8 cellular contexts compared by ENCODE assay signal in genomic region chr11:93197383-93198220, GRCh38. TPM values are rescaled to one million over a fixed set of nuclear protein-coding genes. Genes with fewer than 3 reads are reported as not detected.
DNase-seq lines count a peak whose midpoint lies in the region; ATAC-seq and TF ChIP-seq lines count a peak whose summit lies in the region.

TSS of gene SLC36A4 (minus strand) at chr11:93197991. CDS start at chr11:93197832, 159 bp downstream.

- peak within 1 kb of the TSS; percentile 98 for H3K27ac ChIP-seq in DND-41 (ENCODE audit: low read length)
- peak within 1 kb of the TSS; percentile 70 for H3K27ac ChIP-seq in KOPT-K1 (ENCODE audit: low read depth, low read length, poor library complexity, severe bottlenecking)

- peaks cover 47% of the 10 kb centered on the region for H3K79me2 ChIP-seq in DND-41 (ENCODE audit: insufficient read depth, low read length)

- H3K36me3 ChIP-seq in DND-41 (ENCODE audit: insufficient read depth, low read length), result no peaks in the 10 kb centered on the region; the same call in 1 of the 2 replicates
- H3K36me3 ChIP-seq in KOPT-K1 (ENCODE audit: insufficient read depth, low read length), result no peaks in the 10 kb centered on the region

- H3K4me2 ChIP-seq in DND-41 (ENCODE audit: insufficient read depth, low read length), result peak within 1 kb of the TSS; percentile 80

- peaks cover 12 to 19% of the 10 kb centered on the region in 2 donors for H3K27me3 Mint-ChIP-seq in natural killer cell treated with Interleukin-12 subunit alpha and Interleukin-12 subunit beta and Interleukin-15 and Interleukin-18, amount 100 ng/mL, for 72 hours

- peak within 1 kb of the TSS; percentile 89 to 93 for H3K27ac Mint-ChIP-seq in natural killer cell treated with Interleukin-12 subunit alpha and Interleukin-12 subunit beta and Interleukin-15 and Interleukin-18, amount 100 ng/mL, for 72 hours

- peak; percentile 90 for ATAC-seq in DND-41 (ENCODE audit: insufficient read depth, low read depth)
- ATAC-seq in GM21825 (IDR thresholded peaks at IDR 0.05; ENCODE audit: unreplicated experiment), result peak; percentile 91
- ATAC-seq in natural killer cell treated with Interleukin-12 subunit alpha and Interleukin-12 subunit beta and Interleukin-15 and Interleukin-18, amount 100 ng/mL, for 72 hours, result peak; percentile 96 to 97

- H3K9ac ChIP-seq in DND-41 (ENCODE audit: low read depth, low read length), result peak within 1 kb of the TSS; percentile 94

- peak within 1 kb of the TSS; percentile 98 for H3K4me3 Mint-ChIP-seq in natural killer cell treated with Interleukin-12 subunit alpha and Interleukin-12 subunit beta and Interleukin-15 and Interleukin-18, amount 100 ng/mL, for 72 hours

- H3K4me3 ChIP-seq in DND-41 (ENCODE audit: low read depth in 1 of 2, low read length in 2 of 2) (peak within 1 kb of the TSS; percentile 91 to 96), fibroblast of pulmonary artery (replicated peaks; ENCODE audit: low read depth, low read length) (peak within 1 kb of the TSS; percentile 82)

- peaks cover 40% of the 10 kb centered on the region for H3K4me1 ChIP-seq in DND-41 (ENCODE audit: insufficient read depth, low read length)

- H3K27me3 ChIP-seq in DND-41 (ENCODE audit: insufficient read depth, low read length, poor library complexity), result no peaks in the 10 kb centered on the region

- H3K9me3 Mint-ChIP-seq in natural killer cell treated with Interleukin-12 subunit alpha and Interleukin-12 subunit beta and Interleukin-15 and Interleukin-18, amount 100 ng/mL, for 72 hours, result no peaks in the 10 kb centered on the region

- TF ChIP-seq CTCF in DND-41 (IDR thresholded peaks at IDR 0.05; ENCODE audit: borderline replicate concordance, extremely low read depth, low read length, poor library complexity, severe bottlenecking), result no peak
- no peak for TF ChIP-seq CTCF in fibroblast of pulmonary artery (IDR thresholded peaks at IDR 0.05; ENCODE audit: low read length, missing control alignments)

- DNase-seq in DND-41 (peak; percentile 84), RPMI8226 (peak; percentile 80), fibroblast of pulmonary artery (ENCODE audit: low read depth) (peak; percentile 97)
- peak; percentile 83 for DNase-seq in activated T-helper 9 cell treated with anti-CD3 and anti-CD28 coated beads, Interleukin-2, amount 50 U/mL, for 16 hours (ENCODE audit: low read depth)
- DNase-seq in natural killer cell treated with Interleukin-12 subunit alpha and Interleukin-12 subunit beta and Interleukin-15 and Interleukin-18, amount 100 ng/mL, for 72 hours (ENCODE audit: low spot score), result peak; percentile 91
- peak; percentile 83 for DNase-seq in stimulated activated naive CD4-positive, alpha-beta T cell treated with Interleukin-2 at 50 U/mL for 16 hours (lab: John Stamatoyannopoulos, UW)

- H3K4me1 Mint-ChIP-seq in natural killer cell treated with Interleukin-12 subunit alpha and Interleukin-12 subunit beta and Interleukin-15 and Interleukin-18, amount 100 ng/mL, for 72 hours (ENCODE audit: low read depth in 2 of 2), result peaks cover 16 to 23% of the 10 kb centered on the region in 2 donors

- H3K36me3 Mint-ChIP-seq in natural killer cell treated with Interleukin-12 subunit alpha and Interleukin-12 subunit beta and Interleukin-15 and Interleukin-18, amount 100 ng/mL, for 72 hours, result no peaks in the 10 kb centered on the region

- peaks cover 4% of the 10 kb centered on the region; the same call in 1 of the 2 replicates for H4K20me1 ChIP-seq in DND-41 (ENCODE audit: insufficient read depth, low read length)

- peak within 1 kb of the TSS; percentile 95 for H2AFZ ChIP-seq in DND-41 (ENCODE audit: low read depth, low read length)

- H3K9me3 ChIP-seq in DND-41 (ENCODE audit: insufficient read depth, low read length, severe bottlenecking) (no peaks in the 10 kb centered on the region), KOPT-K1 (ENCODE audit: insufficient read depth, low read length, poor library complexity, severe bottlenecking) (no peaks in the 10 kb centered on the region)

RNA-seq across cellular contexts. Expression of gene SLC36A4, which starts in this region (rescaled TPM):
- total RNA-seq in natural killer cell treated with Interleukin-12 subunit alpha and Interleukin-12 subunit beta and Interleukin-15 and Interleukin-18, amount 100 ng/mL, for 72 hours, result 10 to 100 TPM; 13.6 to 17.2 TPM

Comparison
In these comparisons a context has a peak if more than half of its experiments do, and no peak if none do; other contexts are left out.
1. Peak in every context shown above with its lines: DNase-seq, ATAC-seq, H3K4me3 ChIP-seq and H3K27ac ChIP-seq.